13 cellular contexts compared by ENCODE assay signal in the genomic region with DNA sequence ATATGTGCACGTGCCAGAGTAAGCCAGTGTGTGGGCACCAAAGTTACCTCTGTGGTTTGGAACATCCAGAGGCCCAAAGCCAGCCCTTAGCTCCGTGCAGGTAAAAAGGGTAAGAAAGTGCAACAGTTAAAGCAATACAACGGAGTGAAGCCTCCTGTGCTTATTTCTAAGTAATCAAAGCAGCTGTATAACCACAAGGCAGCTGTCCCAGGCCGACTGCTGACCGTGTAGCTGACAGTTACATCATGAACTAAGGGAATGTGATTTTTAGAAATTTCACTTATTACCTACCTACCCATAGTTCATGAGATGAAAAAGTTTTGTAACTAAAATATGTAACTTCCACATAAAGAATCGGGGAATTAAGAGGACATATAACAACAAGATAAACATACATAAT.
A peak's percentile ranks its signal among the peaks of the same experiment; 100 is the strongest.
DNase-seq lines count a peak whose midpoint lies in the region; ATAC-seq and TF ChIP-seq lines count a peak whose summit lies in the region.
"Had no signal": no experiment of that assay in that cellular context is flagged by ENCODE, and none has a peak within 500 bp of the region (broad histone marks: within the 10 kb centered on the region; RNA-seq: fewer than 3 reads in every experiment).

No MANE protein-coding gene starts in this region.

- no peak overlapping the region for H3K4ac ChIP-seq in H9 (ENCODE audit: low read depth, low read length)

- H3K4me3 ChIP-seq in neural progenitor cell (no peak overlapping the region), lower lobe of right lung (no peak overlapping the region)

- TF ChIP-seq CTCF in H9 (conservative IDR thresholded peaks at IDR 0.05), result no peak
- TF ChIP-seq CTCF in neural progenitor cell (IDR thresholded peaks at IDR 0.05), result no peak
- TF ChIP-seq CTCF in lower lobe of right lung (IDR thresholded peaks at IDR 0.05), result no peak

- no peak overlapping the region for H3K27ac ChIP-seq in H9 (ENCODE audit: insufficient read length, low read depth, low read length)
- peak overlapping the region; percentile 13 for H3K27ac ChIP-seq in angular gyrus (ENCODE audit: low read depth, low read length)
- H3K27ac ChIP-seq in neural progenitor cell, result no peak overlapping the region
- H3K27ac ChIP-seq in substantia nigra (ENCODE audit: low read depth, low read length, poor library complexity, severe bottlenecking), result peak overlapping the region; percentile 17
- no peak overlapping the region for H3K27ac ChIP-seq in lower lobe of right lung

- no peak overlapping the region for H3K14ac ChIP-seq in H9 (ENCODE audit: insufficient read depth, low read length)

- no peaks in the 10 kb centered on the region for H3K27me3 Mint-ChIP-seq in H9 (ENCODE audit: low read depth)
- peaks cover 4% of the 10 kb centered on the region for H3K27me3 Mint-ChIP-seq in neural progenitor cell (ENCODE audit: insufficient read depth, low read depth)
- H3K27me3 Mint-ChIP-seq: CD4-positive, alpha-beta T cell had no signal

- DNase-seq in H9 (no peak), neural progenitor cell (ENCODE audit: low spot score) (no peak), substantia nigra (lab: John Stamatoyannopoulos, UW) (no peak), NCI-H2107 treated with DMSO at 0.1 percent for 48 hours (lab: John Stamatoyannopoulos, UW; ENCODE audit: unreplicated experiment) (no peak), lower lobe of right lung (no peak), NCI-H2107 (lab: John Stamatoyannopoulos, UW) (no peak)
- DNase-seq: C1 segment of cervical spinal cord; Calu3; CD4-positive, alpha-beta T cell; DMS 273 treated with DMSO at 0.1 percent for 48 hours; H7 had no signal

- no peak overlapping the region for H3K18ac ChIP-seq in H9 (ENCODE audit: insufficient read length, low read depth, low read length)

- H3K4me2 ChIP-seq in H9 (ENCODE audit: insufficient read depth, insufficient read length, low read length) (no peak overlapping the region), neural progenitor cell (no peak overlapping the region)

- H3K27me3 ChIP-seq in H9 (ENCODE audit: insufficient read depth, low read length) (no peaks in the 10 kb centered on the region), neural progenitor cell (no peaks in the 10 kb centered on the region), lower lobe of right lung (ENCODE audit: low read depth) (no peaks in the 10 kb centered on the region)

- no peak overlapping the region for H4K5ac ChIP-seq in H9 (ENCODE audit: insufficient read length, low read depth, low read length)

- H2AFZ ChIP-seq in H9 (ENCODE audit: low read length) (no peak overlapping the region), neural progenitor cell (replicated peaks) (peak overlapping the region; percentile 48)

- H3K36me3 Mint-ChIP-seq in H9 (ENCODE audit: insufficient read depth in 1 of 3, low read depth in 3 of 3) (0 out of 7 replicates have a peak, but pooled peaks cover 0 to 2% (median 0%) of the 10 kb centered on the region in 3 experiments), neural progenitor cell (no peaks in the 10 kb centered on the region)

- H2BK15ac ChIP-seq in H9 (ENCODE audit: low read depth, low read length), result peak overlapping the region; percentile 49; the same call in 1 of the 2 replicates

- no peak overlapping the region for H2BK20ac ChIP-seq in H9 (ENCODE audit: low read depth, low read length, poor library complexity, severe bottlenecking)

- no peaks in the 10 kb centered on the region for H3K79me1 ChIP-seq in H9 (ENCODE audit: insufficient read depth, low read depth, low read length, poor library complexity, severe bottlenecking)

- intact Hi-C loops in lower lobe of right lung (cut with DNase I), result no loop called here

- H2BK5ac ChIP-seq in H9 (ENCODE audit: insufficient read length, low read length), result no peak overlapping the region

- H4K20me1 ChIP-seq in H9 (ENCODE audit: control insufficient read depth, insufficient read depth, insufficient read length) (no peaks in the 10 kb centered on the region), neural progenitor cell (ENCODE audit: low read depth) (no peaks in the 10 kb centered on the region)

- no peak overlapping the region for H2AK5ac ChIP-seq in H9 (ENCODE audit: insufficient read length, low read length)

- H2BK12ac ChIP-seq in H9 (ENCODE audit: insufficient read length, low read depth, low read length), result no peak overlapping the region

- no peak overlapping the region for H4K91ac ChIP-seq in H9 (ENCODE audit: insufficient read length, low read depth, low read length)

- H3K9me3 Mint-ChIP-seq in H9 (no peaks in the 10 kb centered on the region; a peak in 1 of 5 replicates), neural progenitor cell (peaks cover 5% of the 10 kb centered on the region)
- H3K9me3 Mint-ChIP-seq: CD4-positive, alpha-beta T cell had no signal

- H3K4me1 ChIP-seq in H9 (ENCODE audit: insufficient read depth, low read length), result no peaks in the 10 kb centered on the region; the same call in 1 of the 2 replicates
- no peaks in the 10 kb centered on the region for H3K4me1 ChIP-seq in neural progenitor cell
- no peaks in the 10 kb centered on the region for H3K4me1 ChIP-seq in lower lobe of right lung

- H3K23ac ChIP-seq in H9 (ENCODE audit: insufficient read length, low read depth, low read length), result no peak overlapping the region

- no peak overlapping the region for H3K9ac ChIP-seq in H9 (ENCODE audit: extremely low read depth, insufficient read length, low read length)
- no peak overlapping the region for H3K9ac ChIP-seq in neural progenitor cell

- no peaks in the 10 kb centered on the region for H3K36me3 ChIP-seq in neural progenitor cell
- no peaks in the 10 kb centered on the region for H3K36me3 ChIP-seq in lower lobe of right lung

- H3K4me1 Mint-ChIP-seq in H9 (peaks cover 6 to 9% of the 10 kb centered on the region in 2 experiments; a peak in 3 of 4 replicates), neural progenitor cell (peaks cover 25% of the 10 kb centered on the region)
- H3K4me1 Mint-ChIP-seq: B cell had no signal

- no peaks in the 10 kb centered on the region for H3K9me3 ChIP-seq in H9 (ENCODE audit: control insufficient read depth, low read depth, low read length)
- no peaks in the 10 kb centered on the region for H3K9me3 ChIP-seq in neural progenitor cell (ENCODE audit: low read depth)
- H3K9me3 ChIP-seq in lower lobe of right lung, result no peaks in the 10 kb centered on the region

- H3K27ac Mint-ChIP-seq in H9 (no peak overlapping the region), neural progenitor cell (no peak overlapping the region)
- H3K27ac Mint-ChIP-seq: B cell; CD4-positive, alpha-beta T cell had no signal

- H2BK120ac ChIP-seq in H9 (ENCODE audit: low read depth, low read length, poor library complexity, severe bottlenecking), result no peak overlapping the region

- no CpG with 5 or more reads among the region's 6 CpGs for WGBS in H9 (ENCODE audit: extremely low coverage, insufficient read length, low lambda C conversion rate)

- H3T11ph ChIP-seq in H9 (ENCODE audit: low read length), result no peak overlapping the region

- H3K56ac ChIP-seq in H9 (ENCODE audit: insufficient read length, low read depth, low read length), result no peak overlapping the region

- no peaks in the 10 kb centered on the region for H3K23me2 ChIP-seq in H9 (ENCODE audit: insufficient read length, low read depth, low read length, poor library complexity, severe bottlenecking)

- H3F3A ChIP-seq in neural progenitor cell (ENCODE audit: low read depth), result no peaks in the 10 kb centered on the region

- no peak overlapping the region for H4K8ac ChIP-seq in H9 (replicated peaks; ENCODE audit: insufficient read length, low read depth, low read length)

- no peak for ATAC-seq in lower lobe of right lung

- H3K4me3 Mint-ChIP-seq in H9 (no peak overlapping the region), neural progenitor cell (no peak overlapping the region)
- H3K4me3 Mint-ChIP-seq: B cell; CD4-positive, alpha-beta T cell had no signal

- H3K79me2 ChIP-seq in H9 (ENCODE audit: insufficient read depth, low read length), result no peaks in the 10 kb centered on the region
- no peaks in the 10 kb centered on the region for H3K79me2 ChIP-seq in neural progenitor cell (ENCODE audit: low read depth)

Comparison
In these comparisons a context has a peak if more than half of its experiments do, and no peak if none do; other contexts are left out.
1. H3K27ac ChIP-seq: peak in angular gyrus (single experiment) and substantia nigra (single experiment); none in H9 (single experiment), neural progenitor cell (single experiment) and lower lobe of right lung (single experiment).